In the genomic region with DNA sequence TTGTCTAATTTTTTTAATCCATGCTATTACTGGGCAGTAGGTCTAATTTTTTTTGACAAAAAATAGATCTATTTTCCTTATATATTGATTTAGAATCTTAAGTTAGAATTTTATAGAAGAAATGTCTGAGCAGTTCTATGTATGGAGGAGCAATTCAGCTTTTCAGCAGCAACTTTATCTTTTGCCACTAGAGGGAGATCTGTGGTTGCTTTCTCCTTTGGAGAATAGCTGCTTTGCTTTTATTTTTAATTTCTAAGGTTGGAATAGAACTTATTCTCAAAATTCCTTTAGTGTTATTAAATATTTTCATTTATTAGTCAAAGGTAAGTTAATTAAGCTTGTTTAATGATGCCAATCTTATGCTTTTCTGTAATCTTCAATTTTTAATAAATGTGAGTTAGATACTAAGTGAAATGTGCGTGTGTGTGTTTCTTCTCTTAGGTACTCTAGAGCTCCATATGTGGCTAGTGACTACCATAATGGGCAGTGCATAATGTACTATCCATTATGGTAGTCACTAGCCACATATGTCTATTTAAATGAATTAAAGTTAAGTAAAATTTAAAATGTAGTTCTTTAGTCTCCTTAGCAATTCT, we compare ENCODE assay signal across 8 cellular contexts. TPM values are rescaled to one million over a fixed set of nuclear protein-coding genes. Genes with fewer than 3 reads are reported as not detected.
DNase-seq lines count a peak whose midpoint lies in the region; ATAC-seq, FAIRE-seq and TF ChIP-seq lines count a peak whose summit lies in the region.

No MANE protein-coding gene starts in this region.

- H3K4me2 ChIP-seq in Loucy (ENCODE audit: low read depth, low read length, poor library complexity, severe bottlenecking) (no peak overlapping the region), K562 (ENCODE audit: insufficient read depth, low read length) (no peak overlapping the region)

- TF ChIP-seq CTCF in GM20000 (IDR thresholded peaks at IDR 0.05; ENCODE audit: extremely low read depth, missing control alignments), result peak; percentile 59
- peak; percentile 68 for TF ChIP-seq CTCF in Loucy (conservative IDR thresholded peaks at IDR 0.05; ENCODE audit: low read length)
- TF ChIP-seq CTCF in K562 (IDR thresholded peaks at IDR 0.05 in 2 of 3, conservative IDR thresholded peaks at IDR 0.05 in 1 of 3; ENCODE audit: insufficient read depth in 2 of 3, low read depth in 1 of 3, low read length in 3 of 3), result peak; percentile 34 to 68 (median 57); a peak in 5 of 6 replicates

- CTCF ChIA-PET in K562 (lab: Yijun Ruan, JAX; ENCODE audit: low intra/inter-chr PET ratio), result interaction anchor here (1.1 kb wide), 1 partner anchor 75 kb away, joined by 3 read pairs; no protein-coding TSS in a partner anchor

- H3K79me2 ChIP-seq in Loucy (ENCODE audit: insufficient read depth, low read length) (no peaks in the 10 kb centered on the region), K562 (ENCODE audit: control insufficient read depth, insufficient read depth, low read length) (no peaks in the 10 kb centered on the region)

- ATAC-seq in K562, result peak; percentile 84
- ATAC-seq in left lobe of liver, result peak; percentile 61
- ATAC-seq in HG02571 (IDR thresholded peaks at IDR 0.05; ENCODE audit: unreplicated experiment), result no peak

- no peaks in the 10 kb centered on the region for H3K9me3 ChIP-seq in Loucy (ENCODE audit: insufficient read depth, low read depth, low read length)
- H3K9me3 ChIP-seq in K562 (replicated peaks; ENCODE audit: control insufficient read depth, insufficient read depth, low read depth, low read length), result no peaks in the 10 kb centered on the region

- intact Hi-C loops in K562 (cut with micrococcal nuclease), result loop anchor here (5.0 kb wide), 1 partner anchor 147 kb away; no protein-coding TSS in a partner anchor

- FAIRE-seq in K562 (lab: Jason Lieb, UNC), result no peak

- no peak overlapping the region for H3K27ac ChIP-seq in K562 (ENCODE audit: extremely low read depth, low read depth, low read length)

- H3K4me1 ChIP-seq in Loucy (ENCODE audit: insufficient read depth, low read length, poor library complexity, severe bottlenecking) (no peaks in the 10 kb centered on the region), K562 (replicated peaks in 1 of 2; ENCODE audit: control insufficient read depth in 2 of 2, insufficient read depth in 2 of 2, low read length in 2 of 2) (no peaks in the 10 kb centered on the region)

- H3K36me3 ChIP-seq in Loucy (ENCODE audit: insufficient read depth, low read length) (peaks cover 11% of the 10 kb centered on the region; the same call in 1 of the 2 replicates), K562 (ENCODE audit: control insufficient read depth, insufficient read depth, low read length) (peaks cover 27% of the 10 kb centered on the region; the same call in 2 of the 3 replicates)

- BruUV-seq in K562 (replicated peaks; lab: Mats Ljungman, UMichigan), result no TSS peak

- H3K4me3 ChIP-seq in Loucy (ENCODE audit: low read length, poor library complexity, severe bottlenecking) (no peak overlapping the region), K562 (no peak overlapping the region)

- POLR2A ChIA-PET in K562 (lab: Yijun Ruan, JAX), result no interaction called here

- no peak overlapping the region for H3K9ac ChIP-seq in Loucy (ENCODE audit: low read depth, low read length, poor library complexity, severe bottlenecking)
- H3K9ac ChIP-seq in K562 (ENCODE audit: insufficient read depth in 1 of 2, low read depth in 2 of 2, low read length in 2 of 2), result no peak overlapping the region

- H2AFZ ChIP-seq in Loucy (ENCODE audit: low read length) (no peak overlapping the region), K562 (ENCODE audit: low read depth, low read length) (no peak overlapping the region)

- no peaks in the 10 kb centered on the region for H3K9me2 ChIP-seq in Loucy (replicated peaks; ENCODE audit: low read depth, low read length)

- in situ Hi-C loops in K562 (cut with MboI), result no loop called here

- H4K20me1 ChIP-seq in Loucy (ENCODE audit: insufficient read depth, low read length, poor library complexity, severe bottlenecking) (no peaks in the 10 kb centered on the region), K562 (replicated peaks; ENCODE audit: control insufficient read depth, insufficient read depth, low read length) (no peaks in the 10 kb centered on the region)

- WGBS in K562 (ENCODE audit: insufficient coverage, low coverage, missing lambda C conversion rate), result 100% methylated on average over 1 of the region's 1 CpG

- H3K27me3 ChIP-seq in Loucy (ENCODE audit: insufficient read depth, low read length, poor library complexity, severe bottlenecking) (no peaks in the 10 kb centered on the region), K562 (ENCODE audit: control insufficient read depth in 2 of 2, insufficient read depth in 2 of 2, low read length in 2 of 2) (no peaks in the 10 kb centered on the region)

- DNase-seq in NCI-H1105 treated with DMSO at 0.1 percent for 48 hours (lab: John Stamatoyannopoulos, UW) (peak; percentile 15), NCI-H1105 (lab: John Stamatoyannopoulos, UW) (no peak), GM20000 (ENCODE audit: low spot score) (peak; percentile 8), K562 (ENCODE audit: extremely low read depth in 1 of 4, low spot score in 3 of 4) (peak; percentile 12 to 31 (median 26)), left lobe of liver (ENCODE audit: low spot score) (no peak), islet precursor cell (no peak)

- H3K9me1 ChIP-seq in K562 (ENCODE audit: control insufficient read depth, insufficient read depth, low read length), result no peaks in the 10 kb centered on the region

- peak in 1 of 2 experiments; percentile 37; a peak in 3 of 4 replicates for TF ChIP-seq RAD21 in K562 (CRISPR knock-in tag; conservative IDR thresholded peaks at IDR 0.05 in 1 of 2, IDR thresholded peaks at IDR 0.05 in 1 of 2)

- TF ChIP-seq POLR2A in K562 (conservative IDR thresholded peaks at IDR 0.05), result no peak

- TF ChIP-seq EP300 in K562 (IDR thresholded peaks at IDR 0.05; ENCODE audit: low read length), result no peak

- H3F3A ChIP-seq in Loucy (ENCODE audit: low read depth), result no peaks in the 10 kb centered on the region

RNA-seq across cellular contexts. Expression of gene FAM199X, which starts 29.3 kb away (rescaled TPM):
- total RNA-seq in K562 (2011; cell fraction: chromatin; rRNA removed; ENCODE audit: low replicate concordance), result 5.3 and 17.5 TPM in 2 replicates
- 3.2 and 4.5 TPM in 2 replicates for total RNA-seq in K562 (2011; cell fraction: nucleolus; rRNA removed)
- total RNA-seq in K562 (2011; cell fraction: nucleoplasm; rRNA removed), result 10.5 and 20.2 TPM in 2 replicates
- total RNA-seq in K562 (2014; rRNA removed) (13.7 and 14.2 TPM in 2 replicates), K562 (2014; rRNA removed; fragmentation: Illumina TruSeq; extraction: Trizol) (22.2 and 23.6 TPM in 2 replicates), K562 (2015; rRNA removed; fragmentation: Illumina TruSeq; extraction: Trizol) (20.3 and 21.2 TPM in 2 replicates), K562 (2021) (19.0 and 19.3 TPM in 2 replicates), left lobe of liver (5.9 TPM)
- polyA plus RNA-seq in K562 (2011; rRNA removed) (9.2 and 12.8 TPM in 2 replicates), K562 (2014; fragmentation: Illumina TruSeq; extraction: Trizol) (13.0 and 15.4 TPM in 2 replicates), K562 (2014; fragmentation: Nextera tagmentation; extraction: Ambion mirVana) (1 to 10 TPM; 4.6 to 5.6 TPM), K562 (2014; rRNA removed) (12.4 and 13.6 TPM in 2 replicates)
- 2.7 and 5.1 TPM in 2 replicates for polyA plus RNA-seq in K562 (2011; cell fraction: cytosol; rRNA removed)
- 7.5 and 9.6 TPM in 2 replicates for polyA plus RNA-seq in K562 (2011; cell fraction: nucleus; rRNA removed)
- 12.3 and 15.3 TPM in 2 replicates for polyA plus RNA-seq in K562 (2012)
- 17.1 and 17.6 TPM in 2 replicates for polyA minus RNA-seq in K562 (2011; rRNA and poly(A)+ RNA removed)
- polyA minus RNA-seq in K562 (2011; cell fraction: cytosol; rRNA and poly(A)+ RNA removed), result 8.4 and 10.5 TPM in 2 replicates
- 6.1 and 9.3 TPM in 2 replicates for polyA minus RNA-seq in K562 (2011; cell fraction: nucleus; rRNA and poly(A)+ RNA removed)

RNA-seq across cellular contexts. Expression of gene SLC25A53, which starts 38.8 kb away (rescaled TPM):
- 2.6 and 9.6 TPM in 2 replicates for total RNA-seq in K562 (2011; cell fraction: chromatin; rRNA removed; ENCODE audit: low replicate concordance)
- 2.0 and 2.5 TPM in 2 replicates for total RNA-seq in K562 (2011; cell fraction: nucleolus; rRNA removed)
- 2.6 and 4.9 TPM in 2 replicates for total RNA-seq in K562 (2011; cell fraction: nucleoplasm; rRNA removed)
- total RNA-seq in K562 (2014; rRNA removed), result 7.7 and 10.8 TPM in 2 replicates
- total RNA-seq in K562 (2014; rRNA removed; fragmentation: Illumina TruSeq; extraction: Trizol), result 5.2 and 5.6 TPM in 2 replicates
- 7.8 and 8.6 TPM in 2 replicates for total RNA-seq in K562 (2015; rRNA removed; fragmentation: Illumina TruSeq; extraction: Trizol)
- 2.4 and 4.0 TPM in 2 replicates for total RNA-seq in K562 (2021)
- polyA plus RNA-seq in K562 (2011; rRNA removed), result 3.3 and 5.6 TPM in 2 replicates
- polyA plus RNA-seq in K562 (2011; cell fraction: cytosol; rRNA removed), result 2.3 and 3.8 TPM in 2 replicates
- polyA plus RNA-seq in K562 (2011; cell fraction: nucleus; rRNA removed), result 5.6 and 9.5 TPM in 2 replicates
- 3.8 and 8.8 TPM in 2 replicates for polyA plus RNA-seq in K562 (2012)
- polyA plus RNA-seq in K562 (2014; fragmentation: Illumina TruSeq; extraction: Trizol), result 6.5 and 7.0 TPM in 2 replicates
- polyA plus RNA-seq in K562 (2014; fragmentation: Nextera tagmentation; extraction: Ambion mirVana), result 1 to 10 TPM; 4.0 to 5.4 TPM
- 4.9 and 5.8 TPM in 2 replicates for polyA plus RNA-seq in K562 (2014; rRNA removed)
- 2.7 and 5.6 TPM in 2 replicates for polyA minus RNA-seq in K562 (2011; rRNA and poly(A)+ RNA removed)
- polyA minus RNA-seq in K562 (2011; cell fraction: cytosol; rRNA and poly(A)+ RNA removed), result 2.6 TPM in 1 of 2 replicates, not detected in the other
- polyA minus RNA-seq in K562 (2011; cell fraction: nucleus; rRNA and poly(A)+ RNA removed), result 2.1 and 2.4 TPM in 2 replicates
- total RNA-seq in left lobe of liver, result 4.3 TPM

RNA-seq across cellular contexts. Expression of gene ESX1, which starts 59.1 kb away (rescaled TPM):
- total RNA-seq in K562 (2011; cell fraction: chromatin; rRNA removed; ENCODE audit: low replicate concordance), result not detected in 2 replicates
- total RNA-seq in K562 (2011; cell fraction: nucleolus; rRNA removed), result not detected in 2 replicates
- total RNA-seq in K562 (2011; cell fraction: nucleoplasm; rRNA removed), result not detected in 2 replicates
- total RNA-seq in K562 (2014; rRNA removed) (not detected in 2 replicates), K562 (2014; rRNA removed; fragmentation: Illumina TruSeq; extraction: Trizol) (not detected in 2 replicates), K562 (2015; rRNA removed; fragmentation: Illumina TruSeq; extraction: Trizol) (not detected in 2 replicates), K562 (2021) (not detected in 2 replicates), left lobe of liver (not detected)
- polyA plus RNA-seq in K562 (2011; rRNA removed) (not detected in 2 replicates), K562 (2014; fragmentation: Illumina TruSeq; extraction: Trizol) (not detected in 2 replicates), K562 (2014; fragmentation: Nextera tagmentation; extraction: Ambion mirVana) (not detected), K562 (2014; rRNA removed) (not detected in 2 replicates)
- polyA plus RNA-seq in K562 (2011; cell fraction: cytosol; rRNA removed), result not detected in 2 replicates
- not detected in 2 replicates for polyA plus RNA-seq in K562 (2011; cell fraction: nucleus; rRNA removed)
- not detected in 2 replicates for polyA plus RNA-seq in K562 (2012)
- polyA minus RNA-seq in K562 (2011; rRNA and poly(A)+ RNA removed), result not detected in 2 replicates
- polyA minus RNA-seq in K562 (2011; cell fraction: cytosol; rRNA and poly(A)+ RNA removed), result not detected in 2 replicates
- not detected in 2 replicates for polyA minus RNA-seq in K562 (2011; cell fraction: nucleus; rRNA and poly(A)+ RNA removed)

Comparison
In these comparisons a context has a peak if more than half of its experiments do, and no peak if none do; other contexts are left out.
1. DNase-seq: peak in NCI-H1105 treated with DMSO at 0.1 percent for 48 hours (single experiment), GM20000 (single experiment) and K562 (4 of 4); none in NCI-H1105 (single experiment), left lobe of liver (single experiment) and islet precursor cell (single experiment).
2. Peak in every context shown above with its lines, with median percentiles within 50 percentile points of each other: CTCF ChIP-seq.